ENCODE assay signal across 8 cellular contexts in genomic region chr9:99822096-99822595, GRCh38. TPM values are rescaled to one million over a fixed set of nuclear protein-coding genes. Genes with fewer than 3 reads are reported as not detected.
DNase-seq lines count a peak whose midpoint lies in the region; ATAC-seq and TF ChIP-seq lines count a peak whose summit lies in the region.

No MANE protein-coding gene starts in this region.

- ATAC-seq in aorta (ENCODE audit: low FRiP score) (peak; percentile 1), omental fat pad (ENCODE audit: low FRiP score) (no peak)

- intact Hi-C loops in aorta (cut with DNase I), result loop anchor here (2.0 to 10.0 kb wide), 5 partner anchors 85 to 1567 kb away; partner anchors contain the start of genes STX17 (in 2 of the 2), ERP44 (in 1 of the 2), INVS (in 1 of the 2) and TBC1D2 (in 1 of the 2)

- H3K27me3 Mint-ChIP-seq in chondrocyte (ENCODE audit: low read depth), result peaks cover 20% of the 10 kb centered on the region

- H3K36me3 Mint-ChIP-seq in chondrocyte (ENCODE audit: low read depth), result no peaks in the 10 kb centered on the region

- H3K9me3 ChIP-seq in MG63, result no peaks in the 10 kb centered on the region
- H3K9me3 ChIP-seq in aorta (ENCODE audit: control insufficient read depth, low read length), result no peaks in the 10 kb centered on the region

- peak overlapping the region; percentile 78 to 91 for H3K27ac ChIP-seq in aorta (ENCODE audit: low read depth in 1 of 2, low read length in 2 of 2)

- DNase-seq in ELR (ENCODE audit: low read depth), result peak; percentile 50
- DNase-seq in MG63, result no peak
- DNase-seq in chondrocyte (ENCODE audit: low spot score), result no peak
- DNase-seq in midbrain (lab: John Stamatoyannopoulos, UW), result peak; percentile 55
- no peak for DNase-seq in aorta
- no peak for DNase-seq in omental fat pad (ENCODE audit: low spot score)
- no peak for DNase-seq in DMS79 (lab: John Stamatoyannopoulos, UW)
- no peak for DNase-seq in EL

- TF ChIP-seq CTCF in chondrocyte (IDR thresholded peaks at IDR 0.05) (no peak), omental fat pad (IDR thresholded peaks at IDR 0.05) (no peak)

- no peaks in the 10 kb centered on the region for H3K4me1 ChIP-seq in aorta (ENCODE audit: control insufficient read depth in 1 of 2, insufficient read depth in 2 of 2, low read length in 2 of 2)

- peak overlapping the region; percentile 99 for H3K27ac Mint-ChIP-seq in chondrocyte (ENCODE audit: unreplicated experiment)

- peaks cover 41% of the 10 kb centered on the region for H3K4me1 Mint-ChIP-seq in chondrocyte (ENCODE audit: low read depth)

- H3K36me3 ChIP-seq in MG63, result no peaks in the 10 kb centered on the region
- no peaks in the 10 kb centered on the region for H3K36me3 ChIP-seq in aorta (ENCODE audit: control insufficient read depth in 1 of 2, insufficient read depth in 2 of 2, low read length in 1 of 2)

- H3K27me3 ChIP-seq in MG63, result peaks cover 6% of the 10 kb centered on the region
- H3K27me3 ChIP-seq in aorta (ENCODE audit: control insufficient read depth in 1 of 2, insufficient read depth in 2 of 2, low read length in 1 of 2), result no peaks in the 10 kb centered on the region

- 0% methylated on average over 34 of the region's 34 CpGs for WGBS in aorta, 2 donors

- H3K4me3 ChIP-seq in MG63 (peak overlapping the region; percentile 87), aorta (ENCODE audit: low read length in 2 of 2) (peak overlapping the region; percentile 49 to 77)

- no peaks in the 10 kb centered on the region for H3K9me3 Mint-ChIP-seq in chondrocyte (ENCODE audit: low read depth)

- H3K4me3 Mint-ChIP-seq in chondrocyte (ENCODE audit: unreplicated experiment), result peak overlapping the region; percentile 96

RNA-seq across cellular contexts. Expression of gene NR4A3, which starts 0.5 kb away (rescaled TPM):
- total RNA-seq in MG63 (2014; rRNA removed; shearing (Covaris generic); ENCODE audit: low replicate concordance), result not detected in 2 replicates
- 0.34 to 1.3 TPM (median 1.2 TPM) in 3 replicates for total RNA-seq in chondrocyte
- total RNA-seq in aorta, result 10 to 100 TPM; 12.8 to 60.3 TPM
- 10 to 100 TPM in 1 of 2 donors, under 1 TPM in 1; 0.50 to 15.3 TPM for polyA plus RNA-seq in aorta
- total RNA-seq in omental fat pad, result 100 to 1,000 TPM in 1 of 4 donors, 10 to 100 TPM in 3; 12.4 to 216 (median 26.3) TPM

Comparison
In these comparisons a context has a peak if more than half of its experiments do, and no peak if none do; other contexts are left out.
1. DNase-seq: peak in ELR (single experiment) and midbrain (single experiment); none in MG63 (single experiment), chondrocyte (single experiment), aorta (0 of 2), omental fat pad (single experiment), DMS79 (single experiment) and EL (single experiment).